Comparison of ENCODE assay signal across 28 cellular contexts in genomic region chr11:69239320-69240040, GRCh38. TPM values are rescaled to one million over a fixed set of nuclear protein-coding genes. Genes with fewer than 3 reads are reported as not detected.
DNase-seq lines count a peak whose midpoint lies in the region; ATAC-seq and TF ChIP-seq lines count a peak whose summit lies in the region.
"Had no signal": no experiment of that assay in that cellular context is flagged by ENCODE, and none has a peak within 500 bp of the region (broad histone marks: within the 10 kb centered on the region; RNA-seq: fewer than 3 reads in every experiment).

No MANE protein-coding gene starts in this region.

- no peaks in the 10 kb centered on the region for H3K36me3 Mint-ChIP-seq in activated naive CD4-positive, alpha-beta T cell treated with anti-CD3 and anti-CD28 coated beads for 36 hours (ENCODE audit: low read depth)
- H3K36me3 Mint-ChIP-seq in activated naive CD8-positive, alpha-beta T cell, result peaks cover 2% of the 10 kb centered on the region

- intact Hi-C loops in activated naive CD4-positive, alpha-beta T cell treated with anti-CD3 and anti-CD28 coated beads for 36 hours (cut with micrococcal nuclease), result loop anchor here (1.0 to 5.0 kb wide), 6 partner anchors 26 to 308 kb away; no protein-coding TSS in a partner anchor
- intact Hi-C loops in stomach (cut with DNase I; ENCODE audit: low total_unique reads) (no loop called here), left ventricle myocardium superior (cut with micrococcal nuclease) (no loop called here)

- no peaks in the 10 kb centered on the region for H3K36me3 ChIP-seq in stomach
- H3K36me3 ChIP-seq: ascending aorta, BLaER1, Peyer's patch, upper lobe of right lung had no signal

- no peak overlapping the region for H3K4me3 ChIP-seq in stomach
- H3K4me3 ChIP-seq: ascending aorta, BLaER1, Peyer's patch, skin epidermis, upper lobe of right lung had no signal

- ATAC-seq in left ventricle myocardium superior, result no peak
- ATAC-seq: left colon had no signal

- H3K4me3 Mint-ChIP-seq in activated naive CD4-positive, alpha-beta T cell treated with anti-CD3 and anti-CD28 coated beads for 36 hours, result no peak overlapping the region
- no peak overlapping the region for H3K4me3 Mint-ChIP-seq in activated naive CD8-positive, alpha-beta T cell
- H3K4me3 Mint-ChIP-seq: activated CD4-positive, alpha-beta T cell treated with anti-CD3 and anti-CD28 coated beads, Interleukin-2, amount 10 ng/mL, durations not matched to agents 7 days and 5 days; dendritic cell treated with granulocyte-macrophage colony-stimulating factor and Interleukin-4, amounts not matched to agents 40 ng/mL and 50 ng/mL, for 4 days had no signal

- CTCF ChIA-PET in activated naive CD4-positive, alpha-beta T cell treated with anti-CD3 and anti-CD28 coated beads for 36 hours (lab: Charles Lee), result no interaction called here

- peaks cover 31% of the 10 kb centered on the region for H3K4me1 Mint-ChIP-seq in activated naive CD4-positive, alpha-beta T cell treated with anti-CD3 and anti-CD28 coated beads for 36 hours (ENCODE audit: low read depth)
- peaks cover 32% of the 10 kb centered on the region for H3K4me1 Mint-ChIP-seq in activated naive CD8-positive, alpha-beta T cell (ENCODE audit: low read depth)

- TF ChIP-seq POLR2A in stomach (IDR thresholded peaks at IDR 0.05), result no peak

- no peaks in the 10 kb centered on the region for H3K4me1 ChIP-seq in stomach
- H3K4me1 ChIP-seq: ascending aorta, Peyer's patch, upper lobe of right lung had no signal

- no peaks in the 10 kb centered on the region for H3K9me3 ChIP-seq in stomach
- H3K9me3 ChIP-seq: ascending aorta, BLaER1, Peyer's patch, upper lobe of right lung had no signal

- no peak for DNase-seq in activated naive CD4-positive, alpha-beta T cell treated with anti-CD3 and anti-CD28 coated beads for 36 hours
- DNase-seq in activated naive CD4-positive, alpha-beta T cell treated with anti-CD3 and anti-CD28 coated beads, Interleukin-2, amount 50 U/mL, for 16 hours, result no peak
- peak; percentile 69 for DNase-seq in mesenteric fat pad (ENCODE audit: low spot score)
- peak; percentile 17 for DNase-seq in stomach
- no peak for DNase-seq in left ventricle myocardium superior
- no peak for DNase-seq in stimulated activated naive CD4-positive, alpha-beta T cell treated with Interleukin-2 at 50 U/mL for 16 hours (lab: John Stamatoyannopoulos, UW)
- no peak for DNase-seq in GOT3 (lab: John Stamatoyannopoulos, UW)
- DNase-seq: activated CD4-positive, alpha-beta T cell treated with anti-CD3 and anti-CD28 coated beads, Interleukin-2, amount 10 ng/mL, durations not matched to agents 7 days and 5 days; HCEC 1CT; hippocampal formation; KG1; MM.1S; NCI-H1417; NCI-H2081; NCI-H2227 treated with DMSO at 0.1 percent for 48 hours; NCI-H69; nucleus accumbens; SHP77 treated with DMSO at 0.1 percent for 48 hours; upper lobe of right lung had no signal

- H3K27ac ChIP-seq in stomach, result no peak overlapping the region
- H3K27ac ChIP-seq: ascending aorta, BLaER1, Peyer's patch, skin epidermis, upper lobe of right lung, VCaP had no signal

- peak overlapping the region; percentile 76 for H3K27ac Mint-ChIP-seq in activated naive CD4-positive, alpha-beta T cell treated with anti-CD3 and anti-CD28 coated beads for 36 hours
- peak overlapping the region; percentile 87 for H3K27ac Mint-ChIP-seq in activated naive CD8-positive, alpha-beta T cell
- H3K27ac Mint-ChIP-seq: activated CD4-positive, alpha-beta T cell treated with anti-CD3 and anti-CD28 coated beads, Interleukin-2, amount 10 ng/mL, durations not matched to agents 7 days and 5 days; dendritic cell treated with granulocyte-macrophage colony-stimulating factor and Interleukin-4, amounts not matched to agents 40 ng/mL and 50 ng/mL, for 4 days had no signal

- no peak for TF ChIP-seq EP300 in stomach (IDR thresholded peaks at IDR 0.05)

- H3K27me3 ChIP-seq in stomach, result peaks cover 0 to 5% (median 0%) of the 10 kb centered on the region in 3 donors
- H3K27me3 ChIP-seq: ascending aorta, BLaER1, Peyer's patch, upper lobe of right lung had no signal

- WGBS in stomach, 5 donors, result 87 to 95% (median 92%) methylated on average over 15 of the region's 15 CpGs

- no peaks in the 10 kb centered on the region for H3K9me3 Mint-ChIP-seq in activated naive CD4-positive, alpha-beta T cell treated with anti-CD3 and anti-CD28 coated beads for 36 hours
- no peaks in the 10 kb centered on the region for H3K9me3 Mint-ChIP-seq in activated naive CD8-positive, alpha-beta T cell (ENCODE audit: low read depth)
- H3K9me3 Mint-ChIP-seq: dendritic cell treated with granulocyte-macrophage colony-stimulating factor and Interleukin-4, amounts not matched to agents 40 ng/mL and 50 ng/mL, for 4 days had no signal

- no peaks in the 10 kb centered on the region for H3K27me3 Mint-ChIP-seq in activated naive CD4-positive, alpha-beta T cell treated with anti-CD3 and anti-CD28 coated beads for 36 hours (ENCODE audit: low read depth)
- H3K27me3 Mint-ChIP-seq in activated naive CD8-positive, alpha-beta T cell, result no peaks in the 10 kb centered on the region

- no peak for TF ChIP-seq CTCF in stomach (IDR thresholded peaks at IDR 0.05)

RNA-seq across cellular contexts. Expression of gene MYEOV, which starts 54.5 kb away (rescaled TPM):
- under 1 TPM in 1 of 2 experiments, not detected in 1; 0.35 TPM for total RNA-seq in activated naive CD4-positive, alpha-beta T cell treated with anti-CD3 and anti-CD28 coated beads for 36 hours
- total RNA-seq in mesenteric fat pad (31.4 TPM), stomach (10 to 100 TPM in 1 of 5 donors, 1 to 10 TPM in 1, under 1 TPM in 1, not detected in 2; 0.92 to 11.7 (median 1.9) TPM), left ventricle myocardium superior (not detected)
- 10 to 100 TPM in 2 of 3 donors, 1 to 10 TPM in 1; 5.3 to 41.5 (median 16.4) TPM for polyA plus RNA-seq in stomach
- total RNA-seq: activated CD4-positive, alpha-beta T cell treated with anti-CD3 and anti-CD28 coated beads, Interleukin-2, amount 10 ng/mL, durations not matched to agents 7 days and 5 days; activated naive CD4-positive, alpha-beta T cell treated with anti-CD3 and anti-CD28 coated beads, Interleukin-2, amount 50 U/mL, for 72 hours; ascending aorta had no signal

Comparison
In these comparisons a context has a peak if more than half of its experiments do, and no peak if none do; other contexts are left out.
1. DNase-seq: peak in mesenteric fat pad (single experiment) and stomach (single experiment); none in activated naive CD4-positive, alpha-beta T cell treated with anti-CD3 and anti-CD28 coated beads for 36 hours (single experiment), activated naive CD4-positive, alpha-beta T cell treated with anti-CD3 and anti-CD28 coated beads, Interleukin-2, amount 50 U/mL, for 16 hours (single experiment), left ventricle myocardium superior (single experiment), stimulated activated naive CD4-positive, alpha-beta T cell treated with Interleukin-2 at 50 U/mL for 16 hours (single experiment) and GOT3 (single experiment).